8 cellular contexts compared by ENCODE assay signal in the genomic region with DNA sequence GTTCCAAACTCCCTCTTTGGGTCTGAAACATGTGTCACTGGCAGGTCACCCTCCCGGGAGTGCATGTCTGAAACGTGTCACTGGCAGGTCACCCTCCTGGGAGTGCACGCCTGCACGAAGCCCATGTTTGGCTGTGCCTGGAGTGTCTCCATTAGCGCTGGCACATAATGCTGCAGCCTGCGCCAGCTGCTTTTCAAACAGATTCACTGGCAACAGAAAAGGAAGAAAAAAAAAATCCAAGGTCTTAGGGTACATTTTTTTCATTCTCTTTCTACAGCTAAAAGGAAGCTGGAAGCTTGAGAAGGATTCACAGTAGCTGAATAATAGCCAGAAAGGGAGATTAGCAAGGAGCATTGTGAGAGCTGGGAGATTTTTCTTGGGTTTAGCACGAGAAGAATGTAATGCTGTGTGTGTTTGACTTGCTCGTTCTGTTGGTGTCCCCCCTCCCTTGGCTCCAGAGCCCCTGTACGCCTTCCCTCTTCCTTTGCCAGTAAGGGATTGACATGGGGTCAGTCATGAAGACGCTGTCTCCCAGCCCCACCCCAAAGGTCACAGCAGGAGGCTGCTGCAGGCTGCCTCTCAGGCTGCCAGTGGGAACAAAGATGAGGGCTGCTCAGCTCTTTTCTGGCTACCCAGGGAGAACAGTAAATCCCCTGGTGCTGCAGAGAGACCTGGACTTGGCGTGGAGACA. TPM values are rescaled to one million over a fixed set of nuclear protein-coding genes. Genes with fewer than 3 reads are reported as not detected.
DNase-seq lines count a peak whose midpoint lies in the region; ATAC-seq and TF ChIP-seq lines count a peak whose summit lies in the region.

No MANE protein-coding gene starts in this region.

- TF ChIP-seq CTCF in fibroblast of mammary gland (conservative IDR thresholded peaks at IDR 0.05; ENCODE audit: control insufficient read depth, insufficient read depth, low read depth, low read length) (no peak), neural crest cell (conservative IDR thresholded peaks at IDR 0.05) (no peak)

- peak overlapping the region; percentile 65 for H3K4me3 Mint-ChIP-seq in neural crest cell

- H3K9me3 Mint-ChIP-seq in neural crest cell: peaks cover 7% of the 10 kb centered on the region

- DNase-seq in AG20443 (ENCODE audit: low spot score) (peak; percentile 57), NCI-H748 (lab: John Stamatoyannopoulos, UW; ENCODE audit: unreplicated experiment) (peak; percentile 53), fibroblast of mammary gland (ENCODE audit: low read depth) (peak; percentile 9), neural crest cell (ENCODE audit: low read depth, low spot score) (no peak), HEK293T (ENCODE audit: extremely low spot score) (no peak), KG1 (lab: John Stamatoyannopoulos, UW) (no peak)
- DNase-seq in stimulated activated CD4-positive, alpha-beta T cell treated with anti-CD3 and anti-CD28 coated beads, Interleukin-4, amount 100 ng/mL, for 4 hours: no peak

- H3K27me3 Mint-ChIP-seq in neural crest cell (ENCODE audit: low read depth): no peaks in the 10 kb centered on the region

- peaks cover 22% of the 10 kb centered on the region for H3K4me1 Mint-ChIP-seq in neural crest cell

- no peak overlapping the region for H3K4me3 ChIP-seq in fibroblast of mammary gland (ENCODE audit: control insufficient read depth, low read depth, low read length)

- H3K27ac Mint-ChIP-seq in neural crest cell (ENCODE audit: unreplicated experiment): peak overlapping the region; percentile 97

- POLR2A ChIA-PET in HEK293T (lab: Yijun Ruan, JAX): no interaction called here

- H3K36me3 Mint-ChIP-seq in neural crest cell (ENCODE audit: low read depth): peaks cover 6% of the 10 kb centered on the region

- CTCF ChIA-PET in HEK293T (lab: Yijun Ruan, JAX): interaction anchor here (0.8 to 2.1 kb wide), 3 partner anchors 8 to 427 kb away, joined by 3 to 9 read pairs (median 3); no protein-coding TSS in a partner anchor

- ATAC-seq in HG02610 (IDR thresholded peaks at IDR 0.05; ENCODE audit: unreplicated experiment): no peak

TF ChIP-seq in HEK293T, 16 proteins besides CTCF, POLR2A, EP300 and RAD21:
- TF ChIP-seq BHLHE40 (IDR thresholded peaks at IDR 0.05; ENCODE audit: borderline replicate concordance): no peak
- TF ChIP-seq PKNOX1 (IDR thresholded peaks at IDR 0.05): no peak
- no peak for TF ChIP-seq ELF4 (IDR thresholded peaks at IDR 0.05)
- TF ChIP-seq FOXM1 (IDR thresholded peaks at IDR 0.05; ENCODE audit: borderline replicate concordance): no peak
- TF ChIP-seq SUZ12 (IDR thresholded peaks at IDR 0.05): no peak
- TF ChIP-seq ARNT (IDR thresholded peaks at IDR 0.05): no peak
- TF ChIP-seq SP1 (IDR thresholded peaks at IDR 0.05): no peak
- TF ChIP-seq NFRKB (IDR thresholded peaks at IDR 0.05): no peak
- TF ChIP-seq LEF1 (IDR thresholded peaks at IDR 0.05; ENCODE audit: borderline replicate concordance): no peak
- no peak for TF ChIP-seq CTBP1 (IDR thresholded peaks at IDR 0.05; ENCODE audit: borderline replicate concordance)
- no peak for TF ChIP-seq FOXK2 (IDR thresholded peaks at IDR 0.05)
- no peak for TF ChIP-seq ZNF384 (IDR thresholded peaks at IDR 0.05)
- TF ChIP-seq FOXA1 (IDR thresholded peaks at IDR 0.05): no peak
- TF ChIP-seq TARDBP (IDR thresholded peaks at IDR 0.05): no peak
- no peak for TF ChIP-seq HDGF (IDR thresholded peaks at IDR 0.05; ENCODE audit: borderline replicate concordance)
- no peak for TF ChIP-seq L3MBTL2 (conservative IDR thresholded peaks at IDR 0.05)
TF ChIP-seq in HEK293T: peak in this region for 0.

RNA-seq across cellular contexts. Expression of gene TLR3, which starts 39.1 kb away (rescaled TPM):
- total RNA-seq in neural crest cell: 0.11 and 0.19 TPM in 2 replicates

Comparison
In these comparisons a context has a peak if more than half of its experiments do, and no peak if none do; other contexts are left out.
1. DNase-seq: peak in AG20443 (single experiment), NCI-H748 (single experiment) and fibroblast of mammary gland (single experiment); none in neural crest cell (single experiment), HEK293T (single experiment), stimulated activated CD4-positive, alpha-beta T cell treated with anti-CD3 and anti-CD28 coated beads, Interleukin-4, amount 100 ng/mL, for 4 hours (0 of 2) and KG1 (single experiment).